1 cellular context compared by ENCODE assay signal in genomic region chr1:171741872-171742576, GRCh38.
TF ChIP-seq lines count a peak whose summit lies in the region.

VAMP4 (minus strand) TSS chr1:171742065; CDS start chr1:171738414, 3,651 bp downstream.

TF ChIP-seq in K562, 482 proteins besides CTCF, POLR2A, EP300 and RAD21 (continued from another document and continues in another):
- TF ChIP-seq, protein P1, sequence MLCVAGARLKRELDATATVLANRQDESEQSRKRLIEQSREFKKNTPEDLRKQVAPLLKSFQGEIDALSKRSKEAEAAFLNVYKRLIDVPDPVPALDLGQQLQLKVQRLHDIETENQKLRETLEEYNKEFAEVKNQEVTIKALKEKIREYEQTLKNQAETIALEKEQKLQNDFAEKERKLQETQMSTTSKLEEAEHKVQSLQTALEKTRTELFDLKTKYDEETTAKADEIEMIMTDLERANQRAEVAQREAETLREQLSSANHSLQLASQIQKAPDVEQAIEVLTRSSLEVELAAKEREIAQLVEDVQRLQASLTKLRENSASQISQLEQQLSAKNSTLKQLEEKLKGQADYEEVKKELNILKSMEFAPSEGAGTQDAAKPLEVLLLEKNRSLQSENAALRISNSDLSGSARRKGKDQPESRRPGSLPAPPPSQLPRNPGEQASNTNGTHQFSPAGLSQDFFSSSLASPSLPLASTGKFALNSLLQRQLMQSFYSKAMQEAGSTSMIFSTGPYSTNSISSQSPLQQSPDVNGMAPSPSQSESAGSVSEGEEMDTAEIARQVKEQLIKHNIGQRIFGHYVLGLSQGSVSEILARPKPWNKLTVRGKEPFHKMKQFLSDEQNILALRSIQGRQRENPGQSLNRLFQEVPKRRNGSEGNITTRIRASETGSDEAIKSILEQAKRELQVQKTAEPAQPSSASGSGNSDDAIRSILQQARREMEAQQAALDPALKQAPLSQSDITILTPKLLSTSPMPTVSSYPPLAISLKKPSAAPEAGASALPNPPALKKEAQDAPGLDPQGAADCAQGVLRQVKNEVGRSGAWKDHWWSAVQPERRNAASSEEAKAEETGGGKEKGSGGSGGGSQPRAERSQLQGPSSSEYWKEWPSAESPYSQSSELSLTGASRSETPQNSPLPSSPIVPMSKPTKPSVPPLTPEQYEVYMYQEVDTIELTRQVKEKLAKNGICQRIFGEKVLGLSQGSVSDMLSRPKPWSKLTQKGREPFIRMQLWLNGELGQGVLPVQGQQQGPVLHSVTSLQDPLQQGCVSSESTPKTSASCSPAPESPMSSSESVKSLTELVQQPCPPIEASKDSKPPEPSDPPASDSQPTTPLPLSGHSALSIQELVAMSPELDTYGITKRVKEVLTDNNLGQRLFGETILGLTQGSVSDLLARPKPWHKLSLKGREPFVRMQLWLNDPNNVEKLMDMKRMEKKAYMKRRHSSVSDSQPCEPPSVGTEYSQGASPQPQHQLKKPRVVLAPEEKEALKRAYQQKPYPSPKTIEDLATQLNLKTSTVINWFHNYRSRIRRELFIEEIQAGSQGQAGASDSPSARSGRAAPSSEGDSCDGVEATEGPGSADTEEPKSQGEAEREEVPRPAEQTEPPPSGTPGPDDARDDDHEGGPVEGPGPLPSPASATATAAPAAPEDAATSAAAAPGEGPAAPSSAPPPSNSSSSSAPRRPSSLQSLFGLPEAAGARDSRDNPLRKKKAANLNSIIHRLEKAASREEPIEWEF (CRISPR knock-in tag; IDR thresholded peaks at IDR 0.05) = no peak
- TF ChIP-seq HDAC6 (IDR thresholded peaks at IDR 0.05; ENCODE audit: low read depth, low read length) (no peak), ZNF644 (tag; IDR thresholded peaks at IDR 0.05; ENCODE audit: low read depth) (no peak), ZNF184 (CRISPR knock-in tag; IDR thresholded peaks at IDR 0.05) (no peak), FOXA1 (IDR thresholded peaks at IDR 0.05; ENCODE audit: borderline replicate concordance) (no peak), ZNF318 (IDR thresholded peaks at IDR 0.05; ENCODE audit: borderline replicate concordance in 1 of 2, low read depth in 1 of 2) (no peak), FUS (optimal IDR thresholded peaks at IDR 0.05; ENCODE audit: low read depth, low read length) (no peak), STAT5B (CRISPR knock-in tag; IDR thresholded peaks at IDR 0.05) (no peak), SMAD2 (IDR thresholded peaks at IDR 0.05; ENCODE audit: low read depth, low read length) (no peak), ZC3H4 (CRISPR knock-in tag; IDR thresholded peaks at IDR 0.05; ENCODE audit: borderline replicate concordance) (no peak), SIRT6 (IDR thresholded peaks at IDR 0.05; ENCODE audit: low read depth, low read length) (no peak), CHD2 (IDR thresholded peaks at IDR 0.05; ENCODE audit: low read depth, low read length) (0 out of 2 replicates have a peak, but pooled peaks have one; percentile 24), KHSRP (IDR thresholded peaks at IDR 0.05) (no peak), LARP7 (IDR thresholded peaks at IDR 0.05) (no peak; the same call in 1 of the 2 replicates), ZNF507 (tag; conservative IDR thresholded peaks at IDR 0.05) (no peak), GATAD2B (IDR thresholded peaks at IDR 0.05; ENCODE audit: borderline replicate concordance) (peak; percentile 79; the same call in 1 of the 2 replicates), PATZ1 (CRISPR knock-in tag; IDR thresholded peaks at IDR 0.05; ENCODE audit: borderline replicate concordance) (no peak)
- TF ChIP-seq, protein P2, sequence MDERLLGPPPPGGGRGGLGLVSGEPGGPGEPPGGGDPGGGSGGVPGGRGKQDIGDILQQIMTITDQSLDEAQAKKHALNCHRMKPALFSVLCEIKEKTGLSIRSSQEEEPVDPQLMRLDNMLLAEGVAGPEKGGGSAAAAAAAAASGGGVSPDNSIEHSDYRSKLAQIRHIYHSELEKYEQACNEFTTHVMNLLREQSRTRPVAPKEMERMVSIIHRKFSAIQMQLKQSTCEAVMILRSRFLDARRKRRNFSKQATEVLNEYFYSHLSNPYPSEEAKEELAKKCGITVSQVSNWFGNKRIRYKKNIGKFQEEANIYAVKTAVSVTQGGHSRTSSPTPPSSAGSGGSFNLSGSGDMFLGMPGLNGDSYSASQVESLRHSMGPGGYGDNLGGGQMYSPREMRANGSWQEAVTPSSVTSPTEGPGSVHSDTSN (CRISPR knock-in tag; IDR thresholded peaks at IDR 0.05; ENCODE audit: low read depth) = no peak
- TF ChIP-seq, protein P2 (tag; conservative IDR thresholded peaks at IDR 0.05; ENCODE audit: low read depth) = 0 out of 2 replicates have a peak, but pooled peaks have one; percentile 24
- TF ChIP-seq, protein P3, sequence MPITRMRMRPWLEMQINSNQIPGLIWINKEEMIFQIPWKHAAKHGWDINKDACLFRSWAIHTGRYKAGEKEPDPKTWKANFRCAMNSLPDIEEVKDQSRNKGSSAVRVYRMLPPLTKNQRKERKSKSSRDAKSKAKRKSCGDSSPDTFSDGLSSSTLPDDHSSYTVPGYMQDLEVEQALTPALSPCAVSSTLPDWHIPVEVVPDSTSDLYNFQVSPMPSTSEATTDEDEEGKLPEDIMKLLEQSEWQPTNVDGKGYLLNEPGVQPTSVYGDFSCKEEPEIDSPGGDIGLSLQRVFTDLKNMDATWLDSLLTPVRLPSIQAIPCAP (CRISPR knock-in tag; IDR thresholded peaks at IDR 0.05; ENCODE audit: borderline replicate concordance) = no peak
- TF ChIP-seq, protein P4, sequence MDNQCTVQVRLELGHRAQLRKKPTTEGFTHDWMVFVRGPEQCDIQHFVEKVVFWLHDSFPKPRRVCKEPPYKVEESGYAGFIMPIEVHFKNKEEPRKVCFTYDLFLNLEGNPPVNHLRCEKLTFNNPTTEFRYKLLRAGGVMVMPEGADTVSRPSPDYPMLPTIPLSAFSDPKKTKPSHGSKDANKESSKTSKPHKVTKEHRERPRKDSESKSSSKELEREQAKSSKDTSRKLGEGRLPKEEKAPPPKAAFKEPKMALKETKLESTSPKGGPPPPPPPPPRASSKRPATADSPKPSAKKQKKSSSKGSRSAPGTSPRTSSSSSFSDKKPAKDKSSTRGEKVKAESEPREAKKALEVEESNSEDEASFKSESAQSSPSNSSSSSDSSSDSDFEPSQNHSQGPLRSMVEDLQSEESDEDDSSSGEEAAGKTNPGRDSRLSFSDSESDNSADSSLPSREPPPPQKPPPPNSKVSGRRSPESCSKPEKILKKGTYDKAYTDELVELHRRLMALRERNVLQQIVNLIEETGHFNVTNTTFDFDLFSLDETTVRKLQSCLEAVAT (IDR thresholded peaks at IDR 0.05) = peak; percentile 8 to 100; a peak in 3 of 4 replicates
- TF ChIP-seq, protein P5, sequence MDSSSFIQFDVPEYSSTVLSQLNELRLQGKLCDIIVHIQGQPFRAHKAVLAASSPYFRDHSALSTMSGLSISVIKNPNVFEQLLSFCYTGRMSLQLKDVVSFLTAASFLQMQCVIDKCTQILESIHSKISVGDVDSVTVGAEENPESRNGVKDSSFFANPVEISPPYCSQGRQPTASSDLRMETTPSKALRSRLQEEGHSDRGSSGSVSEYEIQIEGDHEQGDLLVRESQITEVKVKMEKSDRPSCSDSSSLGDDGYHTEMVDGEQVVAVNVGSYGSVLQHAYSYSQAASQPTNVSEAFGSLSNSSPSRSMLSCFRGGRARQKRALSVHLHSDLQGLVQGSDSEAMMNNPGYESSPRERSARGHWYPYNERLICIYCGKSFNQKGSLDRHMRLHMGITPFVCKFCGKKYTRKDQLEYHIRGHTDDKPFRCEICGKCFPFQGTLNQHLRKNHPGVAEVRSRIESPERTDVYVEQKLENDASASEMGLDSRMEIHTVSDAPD (CRISPR knock-in tag; IDR thresholded peaks at IDR 0.05) = no peak
- TF ChIP-seq, protein P6, sequence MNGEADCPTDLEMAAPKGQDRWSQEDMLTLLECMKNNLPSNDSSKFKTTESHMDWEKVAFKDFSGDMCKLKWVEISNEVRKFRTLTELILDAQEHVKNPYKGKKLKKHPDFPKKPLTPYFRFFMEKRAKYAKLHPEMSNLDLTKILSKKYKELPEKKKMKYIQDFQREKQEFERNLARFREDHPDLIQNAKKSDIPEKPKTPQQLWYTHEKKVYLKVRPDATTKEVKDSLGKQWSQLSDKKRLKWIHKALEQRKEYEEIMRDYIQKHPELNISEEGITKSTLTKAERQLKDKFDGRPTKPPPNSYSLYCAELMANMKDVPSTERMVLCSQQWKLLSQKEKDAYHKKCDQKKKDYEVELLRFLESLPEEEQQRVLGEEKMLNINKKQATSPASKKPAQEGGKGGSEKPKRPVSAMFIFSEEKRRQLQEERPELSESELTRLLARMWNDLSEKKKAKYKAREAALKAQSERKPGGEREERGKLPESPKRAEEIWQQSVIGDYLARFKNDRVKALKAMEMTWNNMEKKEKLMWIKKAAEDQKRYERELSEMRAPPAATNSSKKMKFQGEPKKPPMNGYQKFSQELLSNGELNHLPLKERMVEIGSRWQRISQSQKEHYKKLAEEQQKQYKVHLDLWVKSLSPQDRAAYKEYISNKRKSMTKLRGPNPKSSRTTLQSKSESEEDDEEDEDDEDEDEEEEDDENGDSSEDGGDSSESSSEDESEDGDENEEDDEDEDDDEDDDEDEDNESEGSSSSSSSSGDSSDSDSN (IDR thresholded peaks at IDR 0.05; ENCODE audit: borderline replicate concordance in 1 of 2, low read depth in 2 of 2, low read length in 2 of 2) = peak; percentile 58 to 75; a peak in 2 of 4 replicates
- TF ChIP-seq, protein P7, sequence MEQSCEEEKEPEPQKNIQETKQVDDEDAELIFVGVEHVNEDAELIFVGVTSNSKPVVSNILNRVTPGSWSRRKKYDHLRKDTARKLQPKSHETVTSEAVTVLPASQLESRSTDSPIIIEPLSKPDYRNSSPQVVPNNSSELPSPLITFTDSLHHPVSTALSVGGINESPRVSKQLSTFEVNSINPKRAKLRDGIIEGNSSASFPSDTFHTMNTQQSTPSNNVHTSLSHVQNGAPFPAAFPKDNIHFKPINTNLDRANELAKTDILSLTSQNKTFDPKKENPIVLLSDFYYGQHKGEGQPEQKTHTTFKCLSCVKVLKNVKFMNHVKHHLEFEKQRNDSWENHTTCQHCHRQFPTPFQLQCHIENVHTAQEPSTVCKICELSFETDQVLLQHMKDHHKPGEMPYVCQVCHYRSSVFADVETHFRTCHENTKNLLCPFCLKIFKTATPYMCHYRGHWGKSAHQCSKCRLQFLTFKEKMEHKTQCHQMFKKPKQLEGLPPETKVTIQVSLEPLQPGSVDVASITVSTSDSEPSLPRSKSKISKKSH (CRISPR knock-in tag; IDR thresholded peaks at IDR 0.05) = no peak
